11 cellular contexts compared by ENCODE assay signal in the genomic region with DNA sequence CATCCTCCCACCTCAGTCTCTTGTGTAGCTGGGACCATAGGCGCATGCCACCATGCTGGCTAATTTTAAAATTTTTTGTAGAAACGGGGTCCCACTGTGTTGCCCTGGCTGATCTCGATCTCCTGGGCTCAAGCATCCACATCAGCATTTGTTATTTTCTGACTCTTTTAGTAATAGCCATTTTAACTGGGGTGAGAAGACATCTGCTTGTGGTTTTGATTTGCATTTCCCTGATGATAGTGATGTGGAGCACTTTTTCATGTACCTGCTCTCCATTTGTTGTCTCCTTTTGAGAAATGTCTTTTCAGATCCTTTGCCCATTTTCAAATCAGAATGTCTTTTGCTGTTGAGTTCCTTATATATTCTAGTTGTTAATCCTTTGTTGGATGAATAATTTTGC. TPM values are rescaled to one million over a fixed set of nuclear protein-coding genes. Genes with fewer than 3 reads are reported as not detected.
DNase-seq lines count a peak whose midpoint lies in the region; ATAC-seq and TF ChIP-seq lines count a peak whose summit lies in the region.
"Had no signal": no experiment of that assay in that cellular context is flagged by ENCODE, and none has a peak within 500 bp of the region (broad histone marks: within the 10 kb centered on the region; RNA-seq: fewer than 3 reads in every experiment).

No MANE protein-coding gene starts in this region.

- CTCF ChIA-PET in activated CD8-positive, alpha-beta memory T cell treated with anti-CD3 and anti-CD28 coated beads, Interleukin-2, amount 10 ng/mL, durations not matched to agents 7 days and 5 days (lab: Charles Lee) = interaction anchor here (1.1 to 2.2 kb wide), 5 partner anchors 46 to 83 kb away, joined by 3 to 15 read pairs (median 3); no protein-coding TSS in a partner anchor

- DNase-seq in activated CD8-positive, alpha-beta memory T cell treated with anti-CD3 and anti-CD28 coated beads, Interleukin-2, amount 10 ng/mL, durations not matched to agents 7 days and 5 days = no peak
- no peak for DNase-seq in activated CD8-positive, alpha-beta memory T cell treated with anti-CD3 and anti-CD28 coated beads for 24 hours
- DNase-seq in NCI-H526 treated with DMSO at 0.1 percent for 48 hours (lab: John Stamatoyannopoulos, UW) (peak; percentile 38), DMS153 treated with DMSO at 0.1 percent for 48 hours (lab: John Stamatoyannopoulos, UW; ENCODE audit: unreplicated experiment) (no peak), osteocyte (ENCODE audit: extremely low spot score, unreplicated experiment) (no peak), NCI-H187 treated with DMSO at 0.1 percent for 48 hours (lab: John Stamatoyannopoulos, UW) (no peak)
- no peak for DNase-seq in stimulated activated naive CD8-positive, alpha-beta T cell treated with anti-CD3 and anti-CD28 coated beads, Interleukin-15, Interleukin-2, amounts not matched to agents 100 U/mL and 50 U/mL, for 24 hours
- DNase-seq: left ventricle myocardium inferior, Right ventricle myocardium superior, uterus had no signal

- ATAC-seq in activated CD8-positive, alpha-beta memory T cell treated with anti-CD3 and anti-CD28 coated beads, Interleukin-2, amount 10 ng/mL, durations not matched to agents 7 days and 5 days = peak; percentile 52
- peak; percentile 62 for ATAC-seq in HG02642 (IDR thresholded peaks at IDR 0.05; ENCODE audit: poor library complexity, unreplicated experiment)
- peak; percentile 59 for ATAC-seq in stimulated activated naive CD8-positive, alpha-beta T cell treated with anti-CD3 and anti-CD28 coated beads, Interleukin-15, Interleukin-2, amounts not matched to agents 100 U/mL and 50 U/mL, for 24 hours

- H3K36me3 Mint-ChIP-seq in activated CD8-positive, alpha-beta memory T cell treated with anti-CD3 and anti-CD28 coated beads, Interleukin-2, amount 10 ng/mL, durations not matched to agents 7 days and 5 days = peaks cover 23% of the 10 kb centered on the region
- H3K36me3 Mint-ChIP-seq in osteocyte (ENCODE audit: unreplicated experiment) = peaks cover 7% of the 10 kb centered on the region

- no peak for TF ChIP-seq CTCF in osteocyte (IDR thresholded peaks at IDR 0.05)

- peaks cover 54% of the 10 kb centered on the region for H3K4me1 Mint-ChIP-seq in activated CD8-positive, alpha-beta memory T cell treated with anti-CD3 and anti-CD28 coated beads, Interleukin-2, amount 10 ng/mL, durations not matched to agents 7 days and 5 days
- H3K4me1 Mint-ChIP-seq in osteocyte (ENCODE audit: unreplicated experiment) = peaks cover 20% of the 10 kb centered on the region

- peak overlapping the region; percentile 95 for H3K27ac Mint-ChIP-seq in activated CD8-positive, alpha-beta memory T cell treated with anti-CD3 and anti-CD28 coated beads, Interleukin-2, amount 10 ng/mL, durations not matched to agents 7 days and 5 days
- no peak overlapping the region for H3K27ac Mint-ChIP-seq in osteocyte (ENCODE audit: unreplicated experiment)

- H3K27me3 Mint-ChIP-seq in activated CD8-positive, alpha-beta memory T cell treated with anti-CD3 and anti-CD28 coated beads, Interleukin-2, amount 10 ng/mL, durations not matched to agents 7 days and 5 days = no peaks in the 10 kb centered on the region
- H3K27me3 Mint-ChIP-seq in osteocyte (ENCODE audit: unreplicated experiment) = no peaks in the 10 kb centered on the region

- peak overlapping the region; percentile 66 for H3K4me3 Mint-ChIP-seq in activated CD8-positive, alpha-beta memory T cell treated with anti-CD3 and anti-CD28 coated beads, Interleukin-2, amount 10 ng/mL, durations not matched to agents 7 days and 5 days
- H3K4me3 Mint-ChIP-seq in osteocyte (ENCODE audit: unreplicated experiment) = no peak overlapping the region

- H3K9me3 Mint-ChIP-seq in activated CD8-positive, alpha-beta memory T cell treated with anti-CD3 and anti-CD28 coated beads, Interleukin-2, amount 10 ng/mL, durations not matched to agents 7 days and 5 days (ENCODE audit: low read depth) = no peaks in the 10 kb centered on the region
- peaks cover 5% of the 10 kb centered on the region for H3K9me3 Mint-ChIP-seq in osteocyte (ENCODE audit: unreplicated experiment)

RNA-seq across cellular contexts. Expression of gene TULP4, which starts 22.2 kb away (rescaled TPM):
- 10 to 100 TPM; 28.4 to 30.5 TPM for total RNA-seq in activated CD8-positive, alpha-beta memory T cell treated with anti-CD3 and anti-CD28 coated beads, Interleukin-2, amount 10 ng/mL, durations not matched to agents 7 days and 5 days
- total RNA-seq in osteocyte = 96.7 and 100 TPM in 2 replicates
